16 cellular contexts compared by ENCODE assay signal in genomic region chr13:30738946-30739528, GRCh38. TPM values are rescaled to one million over a fixed set of nuclear protein-coding genes. Genes with fewer than 3 reads are reported as not detected.
A peak's percentile ranks its signal among the peaks of the same experiment; 100 is the strongest.
DNase-seq lines count a peak whose midpoint lies in the region; ATAC-seq and TF ChIP-seq lines count a peak whose summit lies in the region.
"Had no signal": no experiment of that assay in that cellular context is flagged by ENCODE, and none has a peak within 500 bp of the region (broad histone marks: within the 10 kb centered on the region; RNA-seq: fewer than 3 reads in every experiment).

No MANE protein-coding gene starts in this region.

- WGBS in spleen, 5 donors: 70 to 83% (median 82%) methylated on average over 7 of the region's 7 CpGs

- no peak for TF ChIP-seq POLR2A in spleen (IDR thresholded peaks at IDR 0.05)

- H3K27me3 Mint-ChIP-seq in activated T-cell treated with anti-CD3 and anti-CD28 coated beads, Interleukin-2, amount 50 U/mL, for 4 hours (ENCODE audit: low read depth): no peaks in the 10 kb centered on the region
- H3K27me3 Mint-ChIP-seq in effector memory CD8-positive, alpha-beta T cell: no peaks in the 10 kb centered on the region
- no peaks in the 10 kb centered on the region for H3K27me3 Mint-ChIP-seq in Caco-2 (ENCODE audit: insufficient read depth, unreplicated experiment)

- DNase-seq in activated T-cell treated with anti-CD3 and anti-CD28 coated beads, Interleukin-2, amount 50 U/mL, for 4 hours: no peak
- DNase-seq in activated T-cell treated with anti-CD3 and anti-CD28 coated beads, Interleukin-2, amount 50 U/mL, for 1 hour: no peak
- DNase-seq in HL-60 (ENCODE audit: low read depth in 1 of 2, low spot score in 1 of 2) (no peak), spleen (no peak), Caco-2 (no peak)
- no peak for DNase-seq in effector memory CD8-positive, alpha-beta T cell
- DNase-seq: DMS79 treated with DMSO at 0.1 percent for 48 hours, foreskin fibroblast, NCI-H1105, NCI-H345, OCI-M1, SK-N-SH had no signal

- H3K9me3 ChIP-seq in spleen (no peaks in the 10 kb centered on the region), Caco-2 (no peaks in the 10 kb centered on the region)
- H3K9me3 ChIP-seq: breast epithelium had no signal

- H3K36me3 ChIP-seq in spleen (peaks cover 0 to 8% (median 0%) of the 10 kb centered on the region in 6 donors), Caco-2 (ENCODE audit: control insufficient read depth, insufficient read depth, low read length) (no peaks in the 10 kb centered on the region)
- H3K36me3 ChIP-seq: breast epithelium had no signal

- peak overlapping the region; percentile 77 for H3K4me3 Mint-ChIP-seq in activated T-cell treated with anti-CD3 and anti-CD28 coated beads, Interleukin-2, amount 50 U/mL, for 4 hours
- peak overlapping the region; percentile 85 to 86 for H3K4me3 Mint-ChIP-seq in effector memory CD8-positive, alpha-beta T cell
- H3K4me3 Mint-ChIP-seq in Caco-2 (ENCODE audit: unreplicated experiment): no peak overlapping the region

- BruUV-seq in Caco-2 (replicated peaks; lab: Mats Ljungman, UMichigan): no TSS peak

- no peaks in the 10 kb centered on the region for H3K9me3 Mint-ChIP-seq in activated T-cell treated with anti-CD3 and anti-CD28 coated beads, Interleukin-2, amount 50 U/mL, for 4 hours
- no peaks in the 10 kb centered on the region for H3K9me3 Mint-ChIP-seq in effector memory CD8-positive, alpha-beta T cell
- no peaks in the 10 kb centered on the region for H3K9me3 Mint-ChIP-seq in Caco-2 (ENCODE audit: unreplicated experiment)

- H3K27me3 ChIP-seq in HL-60 (ENCODE audit: insufficient read depth, poor library complexity, severe bottlenecking) (no peaks in the 10 kb centered on the region), spleen (replicated peaks in 1 of 7) (no peaks in the 10 kb centered on the region), Caco-2 (replicated peaks; ENCODE audit: control insufficient read depth, insufficient read depth, low read length) (no peaks in the 10 kb centered on the region)
- H3K27me3 ChIP-seq: breast epithelium had no signal

- H3K27ac Mint-ChIP-seq in effector memory CD8-positive, alpha-beta T cell: peak overlapping the region; percentile 89 to 95
- no peak overlapping the region for H3K27ac Mint-ChIP-seq in Caco-2 (ENCODE audit: unreplicated experiment)

- peaks cover 13% of the 10 kb centered on the region for H3K36me3 Mint-ChIP-seq in activated T-cell treated with anti-CD3 and anti-CD28 coated beads, Interleukin-2, amount 50 U/mL, for 4 hours (ENCODE audit: insufficient read depth)
- peaks cover 20% of the 10 kb centered on the region for H3K36me3 Mint-ChIP-seq in effector memory CD8-positive, alpha-beta T cell (ENCODE audit: insufficient read depth)
- no peaks in the 10 kb centered on the region for H3K36me3 Mint-ChIP-seq in Caco-2 (ENCODE audit: insufficient read depth, unreplicated experiment)

- intact Hi-C loops in spleen (cut with DNase I; ENCODE audit: low total_unique reads): no loop called here
- intact Hi-C loops in Caco-2 (cut with micrococcal nuclease; ENCODE audit: unreplicated experiment): no loop called here

- peaks cover 84% of the 10 kb centered on the region for H3K4me1 Mint-ChIP-seq in activated T-cell treated with anti-CD3 and anti-CD28 coated beads, Interleukin-2, amount 50 U/mL, for 4 hours (ENCODE audit: low read depth)
- peaks cover 68 to 76% of the 10 kb centered on the region in 2 donors for H3K4me1 Mint-ChIP-seq in effector memory CD8-positive, alpha-beta T cell (ENCODE audit: low read depth in 2 of 2)
- H3K4me1 Mint-ChIP-seq in Caco-2 (ENCODE audit: low read depth, unreplicated experiment): peaks cover 26% of the 10 kb centered on the region

- H3K4me1 ChIP-seq in spleen: peaks cover 28 to 100% (median 81%) of the 10 kb centered on the region in 6 donors
- H3K4me1 ChIP-seq in Caco-2: peaks cover 29% of the 10 kb centered on the region

- ATAC-seq in activated T-cell treated with anti-CD3 and anti-CD28 coated beads, Interleukin-2, amount 50 U/mL, for 4 hours: no peak
- no peak for ATAC-seq in effector memory CD8-positive, alpha-beta T cell (replicated peaks)
- ATAC-seq in GM21717 (IDR thresholded peaks at IDR 0.05; ENCODE audit: unreplicated experiment): no peak
- ATAC-seq in HG02678 (IDR thresholded peaks at IDR 0.05; ENCODE audit: unreplicated experiment): no peak

- POLR2A ChIA-PET in Caco-2 (lab: Charles Lee): no interaction called here

- H3K27ac ChIP-seq in HL-60 (replicated peaks) (no peak overlapping the region), spleen (peak overlapping the region in 7 of 8 donors; percentile 71 to 93 (median 86))
- H3K27ac ChIP-seq: breast epithelium had no signal

- CTCF ChIA-PET in Caco-2 (lab: Charles Lee): interaction anchor here (0.7 kb wide), 1 partner anchor 170 kb away, joined by 9 read pairs; no protein-coding TSS in a partner anchor

- peak overlapping the region; percentile 55 for H3K4me3 ChIP-seq in HL-60 (replicated peaks; ENCODE audit: insufficient read depth, low read length)
- H3K4me3 ChIP-seq in spleen: peak overlapping the region in 3 of 8 donors; percentile 33 to 68 (median 45)
- H3K4me3 ChIP-seq in Caco-2 (ENCODE audit: low read depth, low read length): no peak overlapping the region

- TF ChIP-seq CTCF in HL-60 (IDR thresholded peaks at IDR 0.05; ENCODE audit: insufficient read depth, low read length): no peak
- TF ChIP-seq CTCF in spleen (IDR thresholded peaks at IDR 0.05 in 8 of 11, conservative IDR thresholded peaks at IDR 0.05 in 3 of 11): no peak
- TF ChIP-seq CTCF in Caco-2 (IDR thresholded peaks at IDR 0.05; ENCODE audit: insufficient read depth in 1 of 2, low read depth in 1 of 2, low read length in 1 of 2, severe bottlenecking in 1 of 2, unreplicated experiment in 1 of 2): no peak

RNA-seq across cellular contexts. Expression of gene ALOX5AP, which starts 3.7 kb away (rescaled TPM):
- 1 to 10 TPM; 5.7 to 8.4 (median 7.1) TPM for total RNA-seq in activated T-cell treated with anti-CD3 and anti-CD28 coated beads, Interleukin-2, amount 50 U/mL, for 4 hours
- total RNA-seq in spleen (100 to 1,000 TPM in 4 of 7 donors, 10 to 100 TPM in 3; 43.7 to 268 (median 106) TPM), Caco-2 (2022) (0.37 and 1.1 TPM in 2 replicates)
- 10 to 100 TPM; 36.8 to 58.5 (median 44.1) TPM for polyA plus RNA-seq in spleen
- total RNA-seq: H7 had no signal

Comparison
In these comparisons a context has a peak if more than half of its experiments do, and no peak if none do; other contexts are left out.
1. RNA of gene ALOX5AP, which starts 3.7 kb away (total RNA-seq): 43.7 to 268 TPM in spleen; 5.7 to 8.4 TPM in activated T-cell treated with anti-CD3 and anti-CD28 coated beads, Interleukin-2, amount 50 U/mL, for 4 hours and 0.37 to 1.1 TPM in Caco-2; every median in the first group is over 4 times any median in the second.